Comparison of ENCODE assay signal across 8 cellular contexts in genomic region chr12:54439521-54440255, GRCh38. TPM values are rescaled to one million over a fixed set of nuclear protein-coding genes. Genes with fewer than 3 reads are reported as not detected.
DNase-seq lines count a peak whose midpoint lies in the region; ATAC-seq and TF ChIP-seq lines count a peak whose summit lies in the region.

No MANE protein-coding gene starts in this region.

- CTCF ChIA-PET in Panc1 (lab: Charles Lee): interaction anchor here (0.5 to 3.6 kb wide), 7 partner anchors 9 to 128 kb away, joined by 3 to 72 read pairs (median 4); no protein-coding TSS in a partner anchor

- H3K27ac Mint-ChIP-seq in central memory CD8-positive, alpha-beta T cell (ENCODE audit: low read depth): peak overlapping the region; percentile 58

- H3K27me3 ChIP-seq in Panc1 (ENCODE audit: control insufficient read depth, insufficient read depth, low read length) (peaks cover 5% of the 10 kb centered on the region; the same call in 1 of the 2 replicates), liver (ENCODE audit: control insufficient read depth in 4 of 4, insufficient read depth in 4 of 4, low read length in 3 of 4) (no peaks in the 10 kb centered on the region), tibial artery (no peaks in the 10 kb centered on the region)

- TF ChIP-seq RAD21 in liver (IDR thresholded peaks at IDR 0.05): peak; percentile 99

- POLR2A ChIA-PET in Panc1 (lab: Charles Lee): interaction anchor here (0.5 to 0.7 kb wide), 2 partner anchors 57 to 1281 kb away, joined by 5 to 12 read pairs; no protein-coding TSS in a partner anchor

- H3K36me3 ChIP-seq in Panc1 (ENCODE audit: control insufficient read depth, insufficient read depth, low read length): no peaks in the 10 kb centered on the region
- H3K36me3 ChIP-seq in liver (ENCODE audit: control insufficient read depth in 4 of 4, insufficient read depth in 3 of 4, low read depth in 1 of 4, low read length in 3 of 4): no peaks in the 10 kb centered on the region
- H3K36me3 ChIP-seq in tibial artery: peaks cover 0 to under 1% (median 0%) of the 10 kb centered on the region in 3 donors

- H3K4me1 Mint-ChIP-seq in central memory CD8-positive, alpha-beta T cell: peaks cover 11% of the 10 kb centered on the region

- WGBS in liver: 42% methylated on average over 10 of the region's 10 CpGs

- peak; percentile 84 for TF ChIP-seq CTCF in Panc1 (IDR thresholded peaks at IDR 0.05)
- peak; percentile 91 for TF ChIP-seq CTCF in liver (IDR thresholded peaks at IDR 0.05; ENCODE audit: low read depth, low read length, missing input control)
- TF ChIP-seq CTCF in tibial artery (IDR thresholded peaks at IDR 0.05): peak; percentile 79 to 95

- in situ Hi-C loops in Panc1 (cut with HindIII; ENCODE audit: low pct_unique_long_range_greater_than_20kb, low sequenced_read_pairs): no loop called here

- no TSS peak for BruUV-seq in Panc1 (replicated peaks; lab: Mats Ljungman, UMichigan)

- H3K27me3 Mint-ChIP-seq in central memory CD8-positive, alpha-beta T cell: no peaks in the 10 kb centered on the region

- intact Hi-C loops in Panc1 (cut with micrococcal nuclease; ENCODE audit: unreplicated experiment): loop anchor here (1.0 kb wide), 1 partner anchor 40 kb away; no protein-coding TSS in a partner anchor
- intact Hi-C loops in tibial artery (cut with DNase I; ENCODE audit: low total_unique reads): loop anchor here (5.0 kb wide), 1 partner anchor 42 kb away; no protein-coding TSS in a partner anchor

- no peak overlapping the region for H3K4me3 ChIP-seq in Panc1 (ENCODE audit: low read depth in 2 of 2, low read length in 2 of 2)
- H3K4me3 ChIP-seq in liver (ENCODE audit: low read depth in 1 of 3, low read length in 3 of 3): no peak overlapping the region
- H3K4me3 ChIP-seq in tibial artery: peak overlapping the region in 1 of 2 donors; percentile 12

- H3K4me1 ChIP-seq in Panc1 (ENCODE audit: control insufficient read depth, insufficient read depth, low read length) (peaks cover 3% of the 10 kb centered on the region; the same call in 1 of the 2 replicates), liver (ENCODE audit: control insufficient read depth in 4 of 4, insufficient read depth in 4 of 4, low read length in 3 of 4) (peaks cover 1 to 29% (median 10%) of the 10 kb centered on the region in 4 donors), tibial artery (peaks cover 0 to 36% (median 8%) of the 10 kb centered on the region in 4 donors)

- no peak for DNase-seq in activated CD4-positive, CD25-positive, alpha-beta regulatory T cell (lab: John Stamatoyannopoulos, UW)
- DNase-seq in HuH-7 (ENCODE audit: low spot score) (peak; percentile 77), Panc1 (ENCODE audit: low read depth, low spot score) (no peak), tibial artery (no peak)
- no peak for DNase-seq in central memory CD8-positive, alpha-beta T cell (ENCODE audit: low spot score in 2 of 2)

- H3K27ac ChIP-seq in Panc1 (ENCODE audit: low read length): no peak overlapping the region
- H3K27ac ChIP-seq in liver (ENCODE audit: low read depth in 1 of 2, low read length in 2 of 2): peak overlapping the region in 1 of 2 donors; percentile 52
- peak overlapping the region; percentile 57 to 74 for H3K27ac ChIP-seq in tibial artery

- H3K4me3 Mint-ChIP-seq in central memory CD8-positive, alpha-beta T cell: no peak overlapping the region

- ATAC-seq in activated CD4-positive, CD25-positive, alpha-beta regulatory T cell treated with anti-CD3 and anti-CD28 coated beads, Interleukin-2, amount 50 U/mL, for 24 hours: peak; percentile 48 to 80
- ATAC-seq in Panc1 (peak; percentile 89), HG02981 (IDR thresholded peaks at IDR 0.05; ENCODE audit: unreplicated experiment) (no peak)
- peak; percentile 52 for ATAC-seq in central memory CD8-positive, alpha-beta T cell (replicated peaks; ENCODE audit: extremely low read depth, poor library complexity, severe bottlenecking)

- no peak overlapping the region for H3K9ac ChIP-seq in liver (ENCODE audit: low read depth in 1 of 2, low read length in 2 of 2)

- H3K9me3 ChIP-seq in Panc1 (ENCODE audit: control insufficient read depth, insufficient read depth, low read depth, low read length): no peaks in the 10 kb centered on the region
- H3K9me3 ChIP-seq in liver (ENCODE audit: control insufficient read depth in 4 of 4, low read length in 3 of 4): no peaks in the 10 kb centered on the region
- H3K9me3 ChIP-seq in tibial artery: no peaks in the 10 kb centered on the region

- no peaks in the 10 kb centered on the region for H3K9me3 Mint-ChIP-seq in central memory CD8-positive, alpha-beta T cell

- H3K36me3 Mint-ChIP-seq in central memory CD8-positive, alpha-beta T cell (ENCODE audit: insufficient read depth): peaks cover 2% of the 10 kb centered on the region

TF ChIP-seq in liver, 16 proteins besides CTCF, POLR2A, EP300 and RAD21:
- TF ChIP-seq RXRA (IDR thresholded peaks at IDR 0.05) (no peak), MAX (IDR thresholded peaks at IDR 0.05) (peak; percentile 63)

RNA-seq across cellular contexts. Expression of gene ITGA5, which starts 20.6 kb away (rescaled TPM):
- 75.8 TPM for total RNA-seq in Panc1 (2021; ENCODE audit: unreplicated experiment)
- 110 TPM for polyA plus RNA-seq in Panc1 (2012; ENCODE audit: insufficient read length)
- total RNA-seq in liver: 10 to 100 TPM; 52.2 to 60.7 TPM
- 10 to 100 TPM; 26.6 to 27.1 TPM for polyA plus RNA-seq in liver

RNA-seq across cellular contexts. Expression of gene GTSF1, which starts 33.7 kb away (rescaled TPM):
- total RNA-seq in Panc1 (2021; ENCODE audit: unreplicated experiment) (0.49 TPM), liver (under 1 TPM; 0.33 to 0.89 TPM)
- not detected for polyA plus RNA-seq in Panc1 (2012; ENCODE audit: insufficient read length)
- under 1 TPM in 1 of 2 donors, not detected in 1; 0.57 TPM for polyA plus RNA-seq in liver

RNA-seq across cellular contexts. Expression of gene ZNF385A, which starts 55.2 kb away (rescaled TPM):
- total RNA-seq in Panc1 (2021; ENCODE audit: unreplicated experiment) (5.9 TPM), liver (1 to 10 TPM; 2.8 to 4.0 TPM)
- 10.0 TPM for polyA plus RNA-seq in Panc1 (2012; ENCODE audit: insufficient read length)
- polyA plus RNA-seq in liver: 1 to 10 TPM; 2.5 to 2.8 TPM

RNA-seq across cellular contexts. Expression of gene NCKAP1L, which starts 57.9 kb away (rescaled TPM):
- total RNA-seq in Panc1 (2021; ENCODE audit: unreplicated experiment) (0.33 TPM), liver (10 to 100 TPM; 12.4 to 32.0 TPM)
- polyA plus RNA-seq in Panc1 (2012; ENCODE audit: insufficient read length): not detected
- 1 to 10 TPM; 1.3 to 4.6 TPM for polyA plus RNA-seq in liver
